Comparison of ENCODE assay signal across 7 cellular contexts in genomic region chr4:80631861-80632260, GRCh38.
"Had no signal": no experiment of that assay in that cellular context is flagged by ENCODE, and none has a peak within 500 bp of the region (broad histone marks: within the 10 kb centered on the region; RNA-seq: fewer than 3 reads in every experiment).

No MANE protein-coding gene starts in this region.

- FAIRE-seq: GM12878, GM12891, GM12892, GM18507, GM19239 had no signal

- DNase-seq: GDM1, GF-D8 had no signal

- H3K4me3 ChIP-seq: GM12878 had no signal
